ENCODE assay signal across 13 cellular contexts in genomic region chr19:48817585-48818124, GRCh38.
"Had no signal": no experiment of that assay in that cellular context is flagged by ENCODE, and none has a peak within 500 bp of the region (broad histone marks: within the 10 kb centered on the region; RNA-seq: fewer than 3 reads in every experiment).

No MANE protein-coding gene starts in this region.

- H3K9me3 ChIP-seq: gastroesophageal sphincter, ovary had no signal

- H3K27ac ChIP-seq: epithelial cell of prostate, neural progenitor cell had no signal

- ATAC-seq: gastroesophageal sphincter had no signal

- DNase-seq: activated B cell treated with CpG ODN at 0.5 μM for 24 hours; activated CD4-positive, alpha-beta T cell treated with anti-CD3 and anti-CD28 coated beads, Interleukin-2, amount 10 ng/mL, durations not matched to agents 24 days and 14 days; activated naive CD4-positive, alpha-beta T cell treated with anti-CD3 and anti-CD28 coated beads, Interleukin-2, amount 50 U/mL, for 16 hours; activated T-cell treated with anti-CD3 and anti-CD28 coated beads for 4 hours; central memory CD4-positive, alpha-beta T cell; cortex of kidney; effector CD8-positive, alpha-beta T cell; midbrain had no signal

- H3K4me3 ChIP-seq: gastroesophageal sphincter, neural progenitor cell, ovary, smooth muscle cell had no signal

- H3K27me3 ChIP-seq: gastroesophageal sphincter, neural progenitor cell, ovary had no signal

- H3K36me3 ChIP-seq: gastroesophageal sphincter, neural progenitor cell, ovary had no signal
